1 cellular context compared by ENCODE assay signal in genomic region chr15:88997531-88997930, GRCh38.
TF ChIP-seq lines count a peak whose summit lies in the region.

No MANE protein-coding gene starts in this region.

TF ChIP-seq in WTC11, 78 proteins besides CTCF, POLR2A, EP300 and RAD21:
- no peak for TF ChIP-seq AR (CRISPR knock-in tag; IDR thresholded peaks at IDR 0.05)
- TF ChIP-seq CREB1 (CRISPR knock-in tag; IDR thresholded peaks at IDR 0.05): no peak
- TF ChIP-seq HMGXB4 (CRISPR knock-in tag; IDR thresholded peaks at IDR 0.05): no peak
- TF ChIP-seq NFATC4 (CRISPR knock-in tag; IDR thresholded peaks at IDR 0.05): no peak
- no peak for TF ChIP-seq ELF4 (CRISPR knock-in tag; IDR thresholded peaks at IDR 0.05; ENCODE audit: low read depth)
- TF ChIP-seq AFF4 (CRISPR knock-in tag; IDR thresholded peaks at IDR 0.05; ENCODE audit: borderline replicate concordance): no peak
- TF ChIP-seq IRF1 (CRISPR knock-in tag; IDR thresholded peaks at IDR 0.05): no peak
- no peak for TF ChIP-seq ZNF232 (CRISPR knock-in tag; IDR thresholded peaks at IDR 0.05)
- no peak for TF ChIP-seq ATF3 (CRISPR knock-in tag; conservative IDR thresholded peaks at IDR 0.05)
- no peak for TF ChIP-seq EMX1 (CRISPR knock-in tag; IDR thresholded peaks at IDR 0.05)
- no peak for TF ChIP-seq SP1 (CRISPR knock-in tag; conservative IDR thresholded peaks at IDR 0.05)
- TF ChIP-seq ZNF423 (CRISPR knock-in tag; IDR thresholded peaks at IDR 0.05): no peak
- no peak for TF ChIP-seq ZNF317 (CRISPR knock-in tag; IDR thresholded peaks at IDR 0.05; ENCODE audit: borderline replicate concordance, low read depth)
- TF ChIP-seq PRRX2 (CRISPR knock-in tag; IDR thresholded peaks at IDR 0.05): no peak
- no peak for TF ChIP-seq STAT6 (CRISPR knock-in tag; conservative IDR thresholded peaks at IDR 0.05; ENCODE audit: low read depth)
- TF ChIP-seq ZSCAN18 (CRISPR knock-in tag; IDR thresholded peaks at IDR 0.05): no peak
- TF ChIP-seq NR3C1 (CRISPR knock-in tag; conservative IDR thresholded peaks at IDR 0.05; ENCODE audit: low read depth): no peak
- no peak for TF ChIP-seq GRHL2 (CRISPR knock-in tag; IDR thresholded peaks at IDR 0.05; ENCODE audit: insufficient replicate concordance, severe bottlenecking)
